ENCODE assay signal across 8 cellular contexts in the genomic region with DNA sequence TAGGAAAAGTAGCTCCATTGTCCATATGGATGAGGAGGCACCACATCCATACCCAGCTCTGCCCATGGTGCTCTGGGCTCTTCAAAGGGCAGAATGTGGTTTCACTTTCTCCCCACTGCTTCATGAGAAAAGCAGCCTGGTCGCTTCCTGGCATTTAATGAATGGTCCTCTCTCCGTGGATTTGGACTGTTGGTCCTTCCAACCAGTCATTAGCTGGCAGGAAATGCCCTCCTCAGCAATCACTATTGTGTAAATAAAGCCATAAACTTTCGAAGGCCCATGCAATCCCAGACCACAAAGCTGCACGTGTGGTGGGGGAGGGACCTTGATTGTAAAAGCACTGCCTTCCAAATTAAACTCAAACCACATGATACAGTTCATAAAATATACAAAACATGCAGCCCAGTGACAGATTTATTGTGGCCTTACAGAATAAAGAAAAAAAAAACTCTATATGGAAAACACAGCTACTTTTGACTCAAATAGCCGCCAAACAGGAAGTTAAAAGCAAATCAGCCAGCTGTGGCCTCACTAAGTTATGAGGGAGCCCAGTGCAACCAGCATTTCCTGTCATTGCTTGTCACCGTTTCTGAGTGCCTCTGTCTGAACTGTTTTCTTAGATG. TPM values are rescaled to one million over a fixed set of nuclear protein-coding genes. Genes with fewer than 3 reads are reported as not detected.
DNase-seq lines count a peak whose midpoint lies in the region; ATAC-seq and TF ChIP-seq lines count a peak whose summit lies in the region.

No MANE protein-coding gene starts in this region.

- H3K4me3 ChIP-seq in ACC112 (ENCODE audit: low read depth, low read length) (peak overlapping the region; percentile 69), neutrophil (ENCODE audit: low read depth in 1 of 2, low read length in 1 of 2) (peak overlapping the region; percentile 48 to 58)

- peak overlapping the region; percentile 98 for H3K27ac Mint-ChIP-seq in activated CD4-positive, alpha-beta T cell treated with anti-CD3 and anti-CD28 coated beads, Interleukin-2, amount 10 ng/mL, durations not matched to agents 7 days and 5 days

- H3K27ac ChIP-seq in ACC112 (ENCODE audit: low read depth, low read length) (peak overlapping the region; percentile 55), epithelial cell of prostate (peak overlapping the region; percentile 64), neutrophil (peak overlapping the region; percentile 75)

- H2AFZ ChIP-seq in ACC112 (ENCODE audit: low read length, unreplicated experiment): peak overlapping the region; percentile 53

- POLR2A ChIA-PET in activated CD4-positive, alpha-beta T cell treated with anti-CD3 and anti-CD28 coated beads, Interleukin-2, amount 10 ng/mL, durations not matched to agents 7 days and 5 days (lab: Charles Lee): no interaction called here

- peaks cover 49% of the 10 kb centered on the region for H3K4me1 Mint-ChIP-seq in activated CD4-positive, alpha-beta T cell treated with anti-CD3 and anti-CD28 coated beads, Interleukin-2, amount 10 ng/mL, durations not matched to agents 7 days and 5 days

- CTCF ChIA-PET in activated CD4-positive, alpha-beta T cell treated with anti-CD3 and anti-CD28 coated beads, Interleukin-2, amount 10 ng/mL, durations not matched to agents 7 days and 5 days (lab: Charles Lee): interaction anchor here (1.0 to 1.7 kb wide), 3 partner anchors 8 to 667 kb away, joined by 3 to 7 read pairs (median 3); no protein-coding TSS in a partner anchor

- no peaks in the 10 kb centered on the region for H3K36me3 Mint-ChIP-seq in activated CD4-positive, alpha-beta T cell treated with anti-CD3 and anti-CD28 coated beads, Interleukin-2, amount 10 ng/mL, durations not matched to agents 7 days and 5 days (ENCODE audit: low read depth)

- peak overlapping the region; percentile 76 for H3K4me3 Mint-ChIP-seq in activated CD4-positive, alpha-beta T cell treated with anti-CD3 and anti-CD28 coated beads, Interleukin-2, amount 10 ng/mL, durations not matched to agents 7 days and 5 days

- H3K79me2 ChIP-seq in ACC112 (ENCODE audit: control insufficient read depth, insufficient read depth, low read length, unreplicated experiment): no peaks in the 10 kb centered on the region

- H3K9me3 ChIP-seq in neutrophil: no peaks in the 10 kb centered on the region

- peak; percentile 71 for DNase-seq in NCI-H1417 treated with DMSO at 0.1 percent for 48 hours (lab: John Stamatoyannopoulos, UW)
- DNase-seq in activated CD4-positive, alpha-beta T cell treated with anti-CD3 and anti-CD28 coated beads, Interleukin-2, amount 10 ng/mL, durations not matched to agents 7 days and 5 days: peak; percentile 58
- DNase-seq in epithelial cell of prostate (ENCODE audit: low read depth, low spot score): no peak
- no peak for DNase-seq in kidney glomerular epithelial cell (lab: John Stamatoyannopoulos, UW)

- no peaks in the 10 kb centered on the region for H3K27me3 Mint-ChIP-seq in activated CD4-positive, alpha-beta T cell treated with anti-CD3 and anti-CD28 coated beads, Interleukin-2, amount 10 ng/mL, durations not matched to agents 7 days and 5 days

- H3K4me1 ChIP-seq in ACC112 (ENCODE audit: control insufficient read depth, insufficient read depth, low read length, unreplicated experiment) (peaks cover 11% of the 10 kb centered on the region), neutrophil (ENCODE audit: control insufficient read depth in 1 of 2, insufficient read depth in 1 of 2, low read depth in 1 of 2, low read length in 1 of 2) (peaks cover 19 to 26% of the 10 kb centered on the region in 2 experiments)

- ATAC-seq in GM18502 (IDR thresholded peaks at IDR 0.05; ENCODE audit: poor library complexity, unreplicated experiment) (peak; percentile 92), HG02840 (IDR thresholded peaks at IDR 0.05; ENCODE audit: low FRiP score, unreplicated experiment) (peak; percentile 91)

- H3K27me3 ChIP-seq in ACC112 (ENCODE audit: insufficient read depth, low read length): no peaks in the 10 kb centered on the region
- no peaks in the 10 kb centered on the region for H3K27me3 ChIP-seq in neutrophil

- TF ChIP-seq CTCF in neutrophil (IDR thresholded peaks at IDR 0.05): no peak

- no peaks in the 10 kb centered on the region for H3K36me3 ChIP-seq in ACC112 (ENCODE audit: insufficient read depth, low read length)
- no peaks in the 10 kb centered on the region for H3K36me3 ChIP-seq in neutrophil

- H3K9me3 Mint-ChIP-seq in activated CD4-positive, alpha-beta T cell treated with anti-CD3 and anti-CD28 coated beads, Interleukin-2, amount 10 ng/mL, durations not matched to agents 7 days and 5 days: no peaks in the 10 kb centered on the region

RNA-seq across cellular contexts. Expression of a gene that starts 8.1 kb away (rescaled TPM):
- 10 to 100 TPM; 33.7 to 50.4 TPM for total RNA-seq in activated CD4-positive, alpha-beta T cell treated with anti-CD3 and anti-CD28 coated beads, Interleukin-2, amount 10 ng/mL, durations not matched to agents 7 days and 5 days

Comparison
In these comparisons a context has a peak if more than half of its experiments do, and no peak if none do; other contexts are left out.
1. DNase-seq: peak in NCI-H1417 treated with DMSO at 0.1 percent for 48 hours (single experiment) and activated CD4-positive, alpha-beta T cell treated with anti-CD3 and anti-CD28 coated beads, Interleukin-2, amount 10 ng/mL, durations not matched to agents 7 days and 5 days (single experiment); none in epithelial cell of prostate (single experiment) and kidney glomerular epithelial cell (single experiment).
2. Peak in every context shown above with its lines, with median percentiles within 50 percentile points of each other: H3K27ac ChIP-seq.